6 cellular contexts compared by ENCODE assay signal in genomic region chr13:88565566-88565965, GRCh38.
"Had no signal": no experiment of that assay in that cellular context is flagged by ENCODE, and none has a peak within 500 bp of the region (broad histone marks: within the 10 kb centered on the region; RNA-seq: fewer than 3 reads in every experiment).

No MANE protein-coding gene starts in this region.

- DNase-seq: IMR-90, KBM-7 had no signal

- H3K36me3 Mint-ChIP-seq: IgD-negative memory B cell had no signal

- ATAC-seq: HepG2, K562 had no signal

- H3K27me3 Mint-ChIP-seq: IgD-negative memory B cell had no signal

- H3K4me1 Mint-ChIP-seq: IgD-negative memory B cell had no signal

- H3K27ac ChIP-seq: HL-60 had no signal

- H3K27ac Mint-ChIP-seq: IgD-negative memory B cell had no signal

- H3K4me3 Mint-ChIP-seq: IgD-negative memory B cell had no signal

- H3K4me3 ChIP-seq: K562 had no signal
